24 cellular contexts compared by ENCODE assay signal in genomic region chr11:34789196-34789834, GRCh38.
DNase-seq lines count a peak whose midpoint lies in the region; ATAC-seq and TF ChIP-seq lines count a peak whose summit lies in the region.
"Had no signal": no experiment of that assay in that cellular context is flagged by ENCODE, and none has a peak within 500 bp of the region (broad histone marks: within the 10 kb centered on the region; RNA-seq: fewer than 3 reads in every experiment).

No MANE protein-coding gene starts in this region.

- H3K4me3 Mint-ChIP-seq in MCF 10A (ENCODE audit: unreplicated experiment): no peak overlapping the region
- no peak overlapping the region for H3K4me3 Mint-ChIP-seq in CD8-positive, alpha-beta T cell
- H3K4me3 Mint-ChIP-seq: IgD-negative memory B cell, naive B cell had no signal

- POLR2A ChIA-PET in MCF 10A (lab: Yijun Ruan, JAX): interaction anchor here (0.8 to 1.0 kb wide), 2 partner anchors 10 to 39 kb away, joined by 3 to 4 read pairs; no protein-coding TSS in a partner anchor
- POLR2A ChIA-PET in CD8-positive, alpha-beta T cell (lab: Charles Lee): no interaction called here

- H3K36me3 ChIP-seq in breast epithelium (no peaks in the 10 kb centered on the region), esophagus squamous epithelium (no peaks in the 10 kb centered on the region)
- no peaks in the 10 kb centered on the region for H3K36me3 ChIP-seq in CD8-positive, alpha-beta T cell (ENCODE audit: insufficient read depth, low read length)
- H3K36me3 ChIP-seq: pancreas, sigmoid colon, vagina had no signal

- no peaks in the 10 kb centered on the region for H3K27me3 Mint-ChIP-seq in MCF 10A (ENCODE audit: insufficient read depth, unreplicated experiment)
- H3K27me3 Mint-ChIP-seq in CD8-positive, alpha-beta T cell (ENCODE audit: low read depth): peaks cover 18% of the 10 kb centered on the region

- no peak for DNase-seq in breast epithelium (ENCODE audit: low spot score in 2 of 2)
- DNase-seq in MCF 10A (ENCODE audit: unreplicated experiment): no peak
- peak; percentile 73 for DNase-seq in NCI-H345 (lab: John Stamatoyannopoulos, UW)
- DNase-seq in esophagus squamous epithelium (lab: John Stamatoyannopoulos, UW): no peak
- no peak for DNase-seq in cerebellum (ENCODE audit: low spot score)
- no peak for DNase-seq in CD8-positive, alpha-beta T cell
- no peak for DNase-seq in ecto neural progenitor cell (ENCODE audit: low spot score)
- no peak for DNase-seq in hepatic stellate cell (ENCODE audit: low spot score)
- DNase-seq: activated CD8-positive, alpha-beta memory T cell treated with anti-CD3 and anti-CD28 coated beads for 24 hours; activated naive CD4-positive, alpha-beta T cell treated with anti-CD3 and anti-CD28 coated beads, Interleukin-2, amount 50 U/mL, for 16 hours; activated T-cell treated with anti-CD3 and anti-CD28 coated beads, Interleukin-2, amount 50 U/mL, for 48 hours; anterior cingulate cortex; central memory CD4-positive, alpha-beta T cell; erythroblast; GM23248; kidney glomerular epithelial cell; MM.1S; naive B cell; pancreas; sigmoid colon; T1000 had no signal

- peaks cover 4 to 10% of the 10 kb centered on the region in 2 donors for H3K4me1 ChIP-seq in breast epithelium
- peaks cover 3 to 66% (median 14%) of the 10 kb centered on the region in 3 donors for H3K4me1 ChIP-seq in esophagus squamous epithelium
- no peaks in the 10 kb centered on the region for H3K4me1 ChIP-seq in CD8-positive, alpha-beta T cell (ENCODE audit: insufficient read depth, low read length)
- H3K4me1 ChIP-seq: pancreas, sigmoid colon had no signal

- intact Hi-C loops in breast epithelium (cut with DNase I; ENCODE audit: low total_unique reads) (no loop called here), MCF 10A (cut with micrococcal nuclease) (no loop called here), esophagus squamous epithelium (cut with DNase I) (no loop called here)
- intact Hi-C loops in CD8-positive, alpha-beta T cell (cut with DNase I, micrococcal nuclease): no loop called here

- H3K36me3 Mint-ChIP-seq in MCF 10A (ENCODE audit: insufficient read depth, unreplicated experiment): no peaks in the 10 kb centered on the region
- H3K36me3 Mint-ChIP-seq in CD8-positive, alpha-beta T cell: no peaks in the 10 kb centered on the region

- peaks cover 8% of the 10 kb centered on the region for H3K9me3 Mint-ChIP-seq in MCF 10A (ENCODE audit: unreplicated experiment)
- peaks cover 3% of the 10 kb centered on the region for H3K9me3 Mint-ChIP-seq in CD8-positive, alpha-beta T cell

- ATAC-seq in CD8-positive, alpha-beta T cell: no peak
- ATAC-seq: SK-N-SH treated with all-trans-retinoic acid at 6 μM for 48 hours had no signal

- H3K27ac Mint-ChIP-seq in MCF 10A (ENCODE audit: low read depth, unreplicated experiment): no peak overlapping the region
- H3K27ac Mint-ChIP-seq in CD8-positive, alpha-beta T cell: no peak overlapping the region
- H3K27ac Mint-ChIP-seq: IgD-negative memory B cell had no signal

- no peaks in the 10 kb centered on the region for H3K4me1 Mint-ChIP-seq in MCF 10A (ENCODE audit: insufficient read depth, unreplicated experiment)
- H3K4me1 Mint-ChIP-seq in CD8-positive, alpha-beta T cell (ENCODE audit: low read depth): no peaks in the 10 kb centered on the region
- H3K4me1 Mint-ChIP-seq: IgD-negative memory B cell had no signal

- BruUV-seq in MCF 10A (replicated peaks; lab: Mats Ljungman, UMichigan): no TSS peak

- 58 to 73% methylated on average over 4 of the region's 4 CpGs for WGBS in esophagus squamous epithelium, 2 donors

- no peak overlapping the region for H3K4me3 ChIP-seq in breast epithelium
- H3K4me3 ChIP-seq in esophagus squamous epithelium: no peak overlapping the region
- no peak overlapping the region for H3K4me3 ChIP-seq in CD8-positive, alpha-beta T cell (ENCODE audit: low read depth, low read length)
- H3K4me3 ChIP-seq: GM23248, pancreas, sigmoid colon, vagina had no signal

- H3K27ac ChIP-seq in breast epithelium (peak overlapping the region; percentile 61 to 70), esophagus squamous epithelium (peak overlapping the region in 3 of 4 donors; percentile 24 to 72 (median 71))
- H3K27ac ChIP-seq in CD8-positive, alpha-beta T cell (ENCODE audit: low read depth, low read length): no peak overlapping the region
- H3K27ac ChIP-seq: GM23248, pancreas, sigmoid colon, vagina had no signal

- H3K27me3 ChIP-seq in breast epithelium (no peaks in the 10 kb centered on the region), esophagus squamous epithelium (no peaks in the 10 kb centered on the region)
- peaks cover 2% of the 10 kb centered on the region for H3K27me3 ChIP-seq in CD8-positive, alpha-beta T cell (ENCODE audit: insufficient read depth, low read length)
- H3K27me3 ChIP-seq: pancreas, sigmoid colon, vagina had no signal

- CTCF ChIA-PET in MCF 10A (lab: Yijun Ruan, JAX): interaction anchor here (0.5 to 2.2 kb wide), 5 partner anchors 16 to 204 kb away, joined by 3 to 7 read pairs (median 3); no protein-coding TSS in a partner anchor
- CTCF ChIA-PET in CD8-positive, alpha-beta T cell (lab: Charles Lee): no interaction called here

- TF ChIP-seq POLR2A in breast epithelium (IDR thresholded peaks at IDR 0.05) (no peak), esophagus squamous epithelium (IDR thresholded peaks at IDR 0.05) (no peak)

- no peak for TF ChIP-seq CTCF in breast epithelium (IDR thresholded peaks at IDR 0.05)
- no peak for TF ChIP-seq CTCF in MCF 10A (IDR thresholded peaks at IDR 0.05; ENCODE audit: unreplicated experiment)
- no peak for TF ChIP-seq CTCF in esophagus squamous epithelium (IDR thresholded peaks at IDR 0.05)
- TF ChIP-seq CTCF in CD8-positive, alpha-beta T cell (IDR thresholded peaks at IDR 0.05): no peak

- H3K9me3 ChIP-seq in breast epithelium (no peaks in the 10 kb centered on the region), esophagus squamous epithelium (no peaks in the 10 kb centered on the region)
- no peaks in the 10 kb centered on the region for H3K9me3 ChIP-seq in CD8-positive, alpha-beta T cell (ENCODE audit: low read length)
- H3K9me3 ChIP-seq: pancreas, sigmoid colon, vagina had no signal
